9 cellular contexts compared by ENCODE assay signal in the genomic region with DNA sequence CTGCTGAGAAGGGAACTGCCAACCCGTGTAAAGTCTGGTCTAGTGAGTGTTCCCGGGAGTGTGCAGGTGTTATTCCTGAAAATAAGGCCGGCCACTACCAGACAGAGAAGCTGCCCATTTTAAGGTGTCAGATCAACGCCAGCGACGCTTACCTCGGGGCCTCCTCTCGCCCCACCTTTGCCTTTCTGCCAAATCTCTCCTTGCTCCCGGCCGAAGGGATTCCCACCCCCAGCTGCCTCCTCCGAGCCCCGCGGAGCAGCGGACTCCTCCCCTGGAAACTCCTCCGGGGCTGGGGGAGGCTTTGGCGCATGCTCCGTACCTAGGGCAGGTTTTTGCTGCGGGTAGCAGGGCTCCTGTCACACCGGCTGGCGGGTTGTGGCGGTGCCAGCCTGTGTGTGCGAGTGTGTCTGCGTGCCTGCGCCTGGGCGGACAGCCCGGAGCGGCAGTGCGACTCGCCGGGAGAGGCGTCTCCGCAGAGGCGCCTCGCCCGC. TPM values are rescaled to one million over a fixed set of nuclear protein-coding genes. Genes with fewer than 3 reads are reported as not detected.
DNase-seq lines count a peak whose midpoint lies in the region; ATAC-seq, FAIRE-seq and TF ChIP-seq lines count a peak whose summit lies in the region.
"Had no signal": no experiment of that assay in that cellular context is flagged by ENCODE, and none has a peak within 500 bp of the region (broad histone marks: within the 10 kb centered on the region; RNA-seq: fewer than 3 reads in every experiment).

A gene (plus strand): TSS at position 359 of the 491 bp plus-strand sequence.

- peak; percentile 43 to 50 for DNase-seq in Caco-2
- DNase-seq in NCI-H1092 treated with DMSO at 0.1 percent for 48 hours (lab: John Stamatoyannopoulos, UW) = peak; percentile 81
- no peak for DNase-seq in brain microvascular endothelial cell
- peak; percentile 65 for DNase-seq in kidney
- no peak for DNase-seq in CD14-positive monocyte (ENCODE audit: low spot score)
- DNase-seq in GM03348 (ENCODE audit: low spot score) = no peak

- H3K36me3 ChIP-seq in Caco-2 (ENCODE audit: control insufficient read depth, insufficient read depth, low read length) (no peaks in the 10 kb centered on the region), brain microvascular endothelial cell (replicated peaks) (no peaks in the 10 kb centered on the region), kidney (ENCODE audit: control insufficient read depth in 1 of 2, insufficient read depth in 2 of 2, low read length in 2 of 2) (no peaks in the 10 kb centered on the region), subcutaneous abdominal adipose tissue (ENCODE audit: control insufficient read depth in 5 of 5, insufficient read depth in 5 of 5, low read length in 5 of 5) (no peaks in the 10 kb centered on the region)

- H3K4me1 ChIP-seq in Caco-2 = no peaks in the 10 kb centered on the region
- H3K4me1 ChIP-seq in kidney (ENCODE audit: control insufficient read depth in 1 of 2, insufficient read depth in 1 of 2, low read depth in 1 of 2, low read length in 2 of 2) = peaks cover 0 to 6% of the 10 kb centered on the region in 2 donors
- peaks cover 1 to 19% (median 16%) of the 10 kb centered on the region in 5 donors for H3K4me1 ChIP-seq in subcutaneous abdominal adipose tissue (ENCODE audit: control insufficient read depth in 5 of 5, insufficient read depth in 5 of 5, low read length in 5 of 5)

- peak within 1 kb of the TSS; percentile 75 for H3K4me3 Mint-ChIP-seq in Caco-2 (ENCODE audit: unreplicated experiment)
- H3K4me3 Mint-ChIP-seq in CD14-positive monocyte = peak within 1 kb of the TSS in 1 of 2 donors; percentile 78

- H3K4me1 Mint-ChIP-seq in Caco-2 (ENCODE audit: low read depth, unreplicated experiment) (no peaks in the 10 kb centered on the region), CD14-positive monocyte (peaks cover 5% of the 10 kb centered on the region)

- H3K9ac ChIP-seq in kidney (ENCODE audit: low read length in 2 of 2) = no peak within 1 kb of the TSS
- no peak within 1 kb of the TSS for H3K9ac ChIP-seq in subcutaneous abdominal adipose tissue (ENCODE audit: low read length in 5 of 5)

- POLR2A ChIA-PET in Caco-2 (lab: Charles Lee) = no interaction called here

- H3K27me3 Mint-ChIP-seq in Caco-2 (ENCODE audit: insufficient read depth, unreplicated experiment) = peaks cover 48% of the 10 kb centered on the region
- H3K27me3 Mint-ChIP-seq in CD14-positive monocyte (ENCODE audit: low read depth in 3 of 3) = peaks cover 60 to 74% (median 61%) of the 10 kb centered on the region in 3 donors

- intact Hi-C loops in Caco-2 (cut with micrococcal nuclease; ENCODE audit: unreplicated experiment) = no loop called here
- intact Hi-C loops in kidney (cut with DNase I) = no loop called here
- intact Hi-C loops in CD14-positive monocyte (cut with micrococcal nuclease) = no loop called here

- in situ Hi-C loops in brain microvascular endothelial cell (cut with HindIII; ENCODE audit: low pct_ligation_motif_present, low sequenced_read_pairs) = no loop called here

- no peaks in the 10 kb centered on the region for H3K36me3 Mint-ChIP-seq in Caco-2 (ENCODE audit: insufficient read depth, unreplicated experiment)
- no peaks in the 10 kb centered on the region for H3K36me3 Mint-ChIP-seq in CD14-positive monocyte
- H3K36me3 Mint-ChIP-seq: memory B cell had no signal

- H3K9me3 Mint-ChIP-seq in Caco-2 (ENCODE audit: unreplicated experiment) = no peaks in the 10 kb centered on the region
- peaks cover 0 to 15% (median 8%) of the 10 kb centered on the region in 7 donors for H3K9me3 Mint-ChIP-seq in CD14-positive monocyte
- H3K9me3 Mint-ChIP-seq: memory B cell had no signal

- no peaks in the 10 kb centered on the region for H3K9me3 ChIP-seq in Caco-2
- H3K9me3 ChIP-seq in kidney (ENCODE audit: control insufficient read depth in 1 of 2, low read length in 2 of 2) = no peaks in the 10 kb centered on the region
- no peaks in the 10 kb centered on the region for H3K9me3 ChIP-seq in subcutaneous abdominal adipose tissue (ENCODE audit: control insufficient read depth in 5 of 5, low read length in 5 of 5)

- CTCF ChIA-PET in Caco-2 (lab: Charles Lee) = no interaction called here

- H3K27ac ChIP-seq in brain microvascular endothelial cell (no peak within 1 kb of the TSS), kidney (ENCODE audit: low read depth in 2 of 2, low read length in 2 of 2) (no peak within 1 kb of the TSS), subcutaneous abdominal adipose tissue (ENCODE audit: low read depth, low read length) (no peak within 1 kb of the TSS)

- no TSS peak for BruUV-seq in Caco-2 (replicated peaks; lab: Mats Ljungman, UMichigan)

- H3K27ac Mint-ChIP-seq in Caco-2 (ENCODE audit: unreplicated experiment) (no peak within 1 kb of the TSS), CD14-positive monocyte (no peak within 1 kb of the TSS)
- H3K27ac Mint-ChIP-seq: memory B cell had no signal

- ATAC-seq in GM21360 (IDR thresholded peaks at IDR 0.05; ENCODE audit: unreplicated experiment) = peak; percentile 40

- H3K4me3 ChIP-seq in Caco-2 (ENCODE audit: low read depth, low read length) (peak within 1 kb of the TSS; percentile 30), brain microvascular endothelial cell (ENCODE audit: low read depth, low read length) (peak within 1 kb of the TSS; percentile 50), kidney (ENCODE audit: low read length in 2 of 2) (peak within 1 kb of the TSS; percentile 55 to 59), subcutaneous abdominal adipose tissue (ENCODE audit: low read depth in 1 of 5, low read length in 5 of 5) (peak within 1 kb of the TSS in 4 of 5 donors; percentile 52 to 77 (median 60))

- no peak for TF ChIP-seq CTCF in Caco-2 (IDR thresholded peaks at IDR 0.05; ENCODE audit: insufficient read depth in 1 of 2, low read depth in 1 of 2, low read length in 1 of 2, severe bottlenecking in 1 of 2, unreplicated experiment in 1 of 2)
- TF ChIP-seq CTCF in brain microvascular endothelial cell (IDR thresholded peaks at IDR 0.05; ENCODE audit: low read depth, low read length, missing control alignments) = no peak
- TF ChIP-seq CTCF in kidney (IDR thresholded peaks at IDR 0.05; ENCODE audit: borderline replicate concordance, extremely low read depth, insufficient read depth) = no peak
- no peak for TF ChIP-seq CTCF in CD14-positive monocyte (IDR thresholded peaks at IDR 0.05)

- no peak for FAIRE-seq in kidney (lab: Jason Lieb, UNC)

- peaks cover 10% of the 10 kb centered on the region for H3K27me3 ChIP-seq in Caco-2 (replicated peaks; ENCODE audit: control insufficient read depth, insufficient read depth, low read length)
- H3K27me3 ChIP-seq in brain microvascular endothelial cell (replicated peaks) = peaks cover 58% of the 10 kb centered on the region
- H3K27me3 ChIP-seq in subcutaneous abdominal adipose tissue (ENCODE audit: control insufficient read depth in 5 of 5, insufficient read depth in 4 of 5, low read length in 5 of 5) = peaks cover 24 to 47% (median 36%) of the 10 kb centered on the region in 5 donors

RNA-seq across cellular contexts. Expression of the gene that starts here (rescaled TPM):
- total RNA-seq in Caco-2 (2022) = not detected in 2 replicates
- 1.2 TPM for total RNA-seq in kidney
- 0.47 TPM for polyA plus RNA-seq in kidney (ENCODE audit: insufficient read depth, low read depth, low replicate concordance)
- polyA plus RNA-seq in CD14-positive monocyte = not detected

Comparison
In these comparisons a context has a peak if more than half of its experiments do, and no peak if none do; other contexts are left out.
1. Peak in DNase-seq and H3K4me3 ChIP-seq in Caco-2; RNA of the gene not detected or under 1 TPM.
2. DNase-seq: peak in NCI-H1092 treated with DMSO at 0.1 percent for 48 hours (single experiment) and kidney (single experiment); none in brain microvascular endothelial cell (single experiment), CD14-positive monocyte (single experiment) and GM03348 (single experiment).
3. Peak in every context shown above with its lines, with median percentiles within 50 percentile points of each other: H3K4me3 ChIP-seq.